ENCODE assay signal across 16 cellular contexts in genomic region chr14:69882915-69883314, GRCh38. TPM values are rescaled to one million over a fixed set of nuclear protein-coding genes. Genes with fewer than 3 reads are reported as not detected.
"Had no signal": no experiment of that assay in that cellular context is flagged by ENCODE, and none has a peak within 500 bp of the region (broad histone marks: within the 10 kb centered on the region; RNA-seq: fewer than 3 reads in every experiment).

No MANE protein-coding gene starts in this region.

- H3K4me1 Mint-ChIP-seq: stimulated activated memory B cell treated with anti-CD40 and anti-IgM and Interleukin-4, amounts not matched to agents 10 μg/mL and 1 μg/mL and 100 μg/mL, for 72 hours had no signal

- DNase-seq: cortex of kidney; dorsolateral prefrontal cortex; effector CD8-positive, alpha-beta T cell; heart left ventricle; hippocampal formation; kidney glomerular epithelial cell; mammary epithelial cell; naive thymus-derived CD4-positive, alpha-beta T cell; psoas muscle; spleen; stimulated activated CD4-positive, alpha-beta T cell treated with anti-CD3 and anti-CD28 coated beads, Interleukin-15, amount 100 ng/mL, for 24 hours; stimulated activated CD4-positive, alpha-beta T cell treated with anti-CD3 and anti-CD28 coated beads, Interleukin-1b, Interleukin-23, amount 100 ng/mL, for 48 hours; stimulated activated CD4-positive, alpha-beta T cell treated with anti-CD3 and anti-CD28 coated beads, Interleukin-4, amount 100 ng/mL, for 24 hours had no signal

- H3K4me3 Mint-ChIP-seq: naive thymus-derived CD4-positive, alpha-beta T cell; stimulated activated memory B cell treated with anti-CD40 and anti-IgM and Interleukin-4, amounts not matched to agents 10 μg/mL and 1 μg/mL and 100 μg/mL, for 72 hours; stimulated activated naive CD8-positive, alpha-beta T cell treated with anti-CD3 and anti-CD28 coated beads, Interleukin-15, Interleukin-2, amounts not matched to agents 100 ng/mL and 50 ng/mL, for 24 hours had no signal

- H3K27ac Mint-ChIP-seq: naive thymus-derived CD4-positive, alpha-beta T cell; stimulated activated memory B cell treated with anti-CD40 and anti-IgM and Interleukin-4, amounts not matched to agents 10 μg/mL and 1 μg/mL and 100 μg/mL, for 72 hours; stimulated activated naive CD8-positive, alpha-beta T cell treated with anti-CD3 and anti-CD28 coated beads, Interleukin-15, Interleukin-2, amounts not matched to agents 100 ng/mL and 50 ng/mL, for 24 hours had no signal

- H3K9me3 Mint-ChIP-seq: naive thymus-derived CD4-positive, alpha-beta T cell; stimulated activated memory B cell treated with anti-CD40 and anti-IgM and Interleukin-4, amounts not matched to agents 10 μg/mL and 1 μg/mL and 100 μg/mL, for 72 hours; stimulated activated naive CD8-positive, alpha-beta T cell treated with anti-CD3 and anti-CD28 coated beads, Interleukin-15, Interleukin-2, amounts not matched to agents 100 ng/mL and 50 ng/mL, for 24 hours had no signal

- H3K36me3 Mint-ChIP-seq: naive thymus-derived CD4-positive, alpha-beta T cell; stimulated activated memory B cell treated with anti-CD40 and anti-IgM and Interleukin-4, amounts not matched to agents 10 μg/mL and 1 μg/mL and 100 μg/mL, for 72 hours had no signal

RNA-seq across cellular contexts. Expression of gene SMOC1, which starts 3.7 kb away (rescaled TPM):
- total RNA-seq: fibroblast of lung had no signal
